13 cellular contexts compared by ENCODE assay signal in the genomic region with DNA sequence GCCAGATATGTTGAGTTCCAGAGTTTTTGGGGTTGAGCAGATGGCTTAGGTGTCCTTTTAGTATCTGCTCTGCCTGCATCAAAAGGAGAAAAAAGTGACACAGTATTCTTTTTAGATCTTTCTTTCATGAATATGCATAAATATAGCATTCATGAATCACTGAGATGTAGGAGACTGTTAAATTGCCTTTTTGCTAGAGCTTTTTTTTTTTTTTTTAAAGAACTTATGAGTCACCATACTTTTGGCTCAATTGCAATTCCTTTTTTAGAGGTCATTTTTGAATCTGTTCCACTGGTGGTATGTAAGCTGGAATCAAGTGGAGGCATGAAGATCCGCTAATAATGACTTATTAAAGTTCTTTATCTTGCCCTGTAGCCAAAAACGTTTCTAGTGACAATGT.
DNase-seq lines count a peak whose midpoint lies in the region; ATAC-seq and TF ChIP-seq lines count a peak whose summit lies in the region.
"Had no signal": no experiment of that assay in that cellular context is flagged by ENCODE, and none has a peak within 500 bp of the region (broad histone marks: within the 10 kb centered on the region; RNA-seq: fewer than 3 reads in every experiment).

No MANE protein-coding gene starts in this region.

- H3K27ac ChIP-seq in coronary artery (peak overlapping the region; percentile 24 to 33), left lung (peak overlapping the region in 1 of 2 donors; percentile 69)
- H3K27ac ChIP-seq: ovary had no signal

- peak; percentile 55 for ATAC-seq in left lung
- ATAC-seq in HG03097 (IDR thresholded peaks at IDR 0.05; ENCODE audit: low FRiP score, unreplicated experiment) = no peak
- ATAC-seq: K562 had no signal

- no peaks in the 10 kb centered on the region for H3K27me3 ChIP-seq in left lung
- H3K27me3 ChIP-seq: ovary had no signal

- no peak for TF ChIP-seq CTCF in AG04449 (IDR thresholded peaks at IDR 0.05; ENCODE audit: insufficient read depth, low read length, missing control alignments)
- no peak for TF ChIP-seq CTCF in coronary artery (IDR thresholded peaks at IDR 0.05)
- no peak for TF ChIP-seq CTCF in left lung (IDR thresholded peaks at IDR 0.05)

- CTCF ChIA-PET in AG04449 (lab: Yijun Ruan, JAX) = interaction anchor here (0.7 kb wide), 1 partner anchor 135 kb away, joined by 3 read pairs; no protein-coding TSS in a partner anchor

- H3K4me3 ChIP-seq in AG04449 (ENCODE audit: low read depth, low read length) (no peak overlapping the region), coronary artery (no peak overlapping the region), left lung (no peak overlapping the region)
- H3K4me3 ChIP-seq: K562, ovary had no signal

- H3K4me1 ChIP-seq in left lung = no peaks in the 10 kb centered on the region

- intact Hi-C loops in left lung (cut with DNase I) = no loop called here

- DNase-seq in AG04449 (ENCODE audit: low read depth, low spot score) = peak; percentile 44
- DNase-seq in HT1080 (ENCODE audit: low read depth) = peak; percentile 81
- DNase-seq in coronary artery (ENCODE audit: low spot score) = no peak
- DNase-seq in left lung = no peak
- DNase-seq in HPDE6-E6E7 (ENCODE audit: extremely low spot score) = no peak
- DNase-seq in NCI-H1105 treated with DMSO at 0.1 percent for 48 hours (lab: John Stamatoyannopoulos, UW) = no peak
- no peak for DNase-seq in activated gamma-delta T cell (lab: John Stamatoyannopoulos, UW)
- DNase-seq: effector CD8-positive, alpha-beta T cell; NCI-H1930; NCI-H774; ovary had no signal

- POLR2A ChIA-PET in AG04449 (lab: Yijun Ruan, JAX) = no interaction called here

- no peaks in the 10 kb centered on the region for H3K9me3 ChIP-seq in left lung
- H3K9me3 ChIP-seq: ovary had no signal

- no peaks in the 10 kb centered on the region for H3K36me3 ChIP-seq in left lung
- H3K36me3 ChIP-seq: ovary had no signal

Comparison
In these comparisons a context has a peak if more than half of its experiments do, and no peak if none do; other contexts are left out.
1. DNase-seq: peak in AG04449 (single experiment) and HT1080 (single experiment); none in coronary artery (single experiment), left lung (0 of 2), HPDE6-E6E7 (single experiment), NCI-H1105 treated with DMSO at 0.1 percent for 48 hours (single experiment) and activated gamma-delta T cell (single experiment).